In genomic region chr20:13220194-13220856, GRCh38 we compare ENCODE assay signal across 1 cellular context.
TF ChIP-seq lines count a peak whose summit lies in the region.

No MANE protein-coding gene starts in this region.

TF ChIP-seq in IMR-90, 13 proteins besides CTCF, POLR2A, EP300 and RAD21 (continued from another document):
- TF ChIP-seq NFE2L2 (IDR thresholded peaks at IDR 0.05; ENCODE audit: low read depth, low read length), result no peak
- TF ChIP-seq RFX5 (IDR thresholded peaks at IDR 0.05; ENCODE audit: low read depth, low read length), result no peak
- no peak for TF ChIP-seq BHLHE40 (IDR thresholded peaks at IDR 0.05; ENCODE audit: low read depth, low read length)
- no peak for TF ChIP-seq USF2 (IDR thresholded peaks at IDR 0.05; ENCODE audit: low read depth, low read length)
- no peak for TF ChIP-seq ELK1 (IDR thresholded peaks at IDR 0.05; ENCODE audit: borderline replicate concordance, low read depth, low read length)
- no peak for TF ChIP-seq MXI1 (IDR thresholded peaks at IDR 0.05; ENCODE audit: borderline replicate concordance, low read depth, low read length)
- TF ChIP-seq SMC3 (IDR thresholded peaks at IDR 0.05; ENCODE audit: low read depth, low read length), result no peak
- no peak for TF ChIP-seq FOS (IDR thresholded peaks at IDR 0.05; ENCODE audit: low read depth, low read length)
